11 cellular contexts compared by ENCODE assay signal in genomic region chr19:31347356-31347755, GRCh38. TPM values are rescaled to one million over a fixed set of nuclear protein-coding genes. Genes with fewer than 3 reads are reported as not detected.
DNase-seq lines count a peak whose midpoint lies in the region; ATAC-seq and TF ChIP-seq lines count a peak whose summit lies in the region.
"Had no signal": no experiment of that assay in that cellular context is flagged by ENCODE, and none has a peak within 500 bp of the region (broad histone marks: within the 10 kb centered on the region; RNA-seq: fewer than 3 reads in every experiment).

No MANE protein-coding gene starts in this region.

- H3K4me3 ChIP-seq in CD8-positive, alpha-beta T cell (ENCODE audit: low read depth, low read length): no peak overlapping the region
- H3K4me3 ChIP-seq in SK-N-MC (peak overlapping the region; percentile 90), foreskin fibroblast (ENCODE audit: low read depth in 1 of 2, low read length in 2 of 2) (peak overlapping the region; percentile 75 to 83), rectal smooth muscle tissue (ENCODE audit: low read length) (peak overlapping the region; percentile 84), WERI-Rb-1 (ENCODE audit: low read depth, low read length) (no peak overlapping the region), aorta (ENCODE audit: low read length in 2 of 2) (no peak overlapping the region)

- no peaks in the 10 kb centered on the region for H3K36me3 ChIP-seq in CD8-positive, alpha-beta T cell (ENCODE audit: insufficient read depth, low read length)
- H3K36me3 ChIP-seq in SK-N-MC (ENCODE audit: insufficient read depth, low read length) (peaks cover 65% of the 10 kb centered on the region), rectal smooth muscle tissue (ENCODE audit: control insufficient read depth, insufficient read depth, low read length) (no peaks in the 10 kb centered on the region), WERI-Rb-1 (no peaks in the 10 kb centered on the region), aorta (ENCODE audit: control insufficient read depth in 1 of 2, insufficient read depth in 2 of 2, low read length in 1 of 2) (no peaks in the 10 kb centered on the region)

- peaks cover 37% of the 10 kb centered on the region for H3K27me3 ChIP-seq in CD8-positive, alpha-beta T cell (ENCODE audit: insufficient read depth, low read length)
- H3K27me3 ChIP-seq in rectal smooth muscle tissue (ENCODE audit: control insufficient read depth, insufficient read depth, low read length): peaks cover 6% of the 10 kb centered on the region
- H3K27me3 ChIP-seq in WERI-Rb-1 (ENCODE audit: insufficient read depth, low read depth, severe bottlenecking): peaks cover 5% of the 10 kb centered on the region
- no peaks in the 10 kb centered on the region for H3K27me3 ChIP-seq in aorta (ENCODE audit: control insufficient read depth in 1 of 2, insufficient read depth in 2 of 2, low read length in 1 of 2)

- peaks cover 2% of the 10 kb centered on the region for H3K36me3 Mint-ChIP-seq in CD8-positive, alpha-beta T cell

- TF ChIP-seq CTCF in CD8-positive, alpha-beta T cell (IDR thresholded peaks at IDR 0.05): no peak
- TF ChIP-seq CTCF in foreskin fibroblast (IDR thresholded peaks at IDR 0.05; ENCODE audit: low read depth, low read length) (no peak), WERI-Rb-1 (IDR thresholded peaks at IDR 0.05; ENCODE audit: low read depth, low read length) (no peak)

- H3K9me3 ChIP-seq in CD8-positive, alpha-beta T cell (ENCODE audit: low read length): no peaks in the 10 kb centered on the region
- H3K9me3 ChIP-seq in SK-N-MC (ENCODE audit: low read depth, low read length) (no peaks in the 10 kb centered on the region), WERI-Rb-1 (ENCODE audit: severe bottlenecking) (no peaks in the 10 kb centered on the region), aorta (ENCODE audit: control insufficient read depth, low read length) (no peaks in the 10 kb centered on the region)

- peak overlapping the region; percentile 74 for H3K4me3 Mint-ChIP-seq in CD8-positive, alpha-beta T cell

- CTCF ChIA-PET in CD8-positive, alpha-beta T cell (lab: Charles Lee): interaction anchor here (0.6 kb wide), 1 partner anchor 442 kb away, joined by 3 read pairs; no protein-coding TSS in a partner anchor

- peak overlapping the region; percentile 87 for H3K9ac ChIP-seq in SK-N-MC (ENCODE audit: insufficient read length)
- H3K9ac ChIP-seq in rectal smooth muscle tissue (ENCODE audit: low read length): no peak overlapping the region

- ATAC-seq in CD8-positive, alpha-beta T cell: no peak
- ATAC-seq in aorta (ENCODE audit: low FRiP score): no peak

- intact Hi-C loops in CD8-positive, alpha-beta T cell (cut with DNase I, micrococcal nuclease): loop anchor here in 1 of 2 experiments (10.0 kb wide), 1 partner anchor 877 kb away; no protein-coding TSS in a partner anchor
- intact Hi-C loops in aorta (cut with DNase I): no loop called here

- H3K4me1 Mint-ChIP-seq in CD8-positive, alpha-beta T cell (ENCODE audit: low read depth): peaks cover 16% of the 10 kb centered on the region

- H3K27ac ChIP-seq in CD8-positive, alpha-beta T cell (ENCODE audit: low read depth, low read length): no peak overlapping the region
- H3K27ac ChIP-seq in SK-N-MC (peak overlapping the region; percentile 86), rectal smooth muscle tissue (ENCODE audit: low read depth, low read length) (peak overlapping the region; percentile 94), WERI-Rb-1 (no peak overlapping the region), aorta (ENCODE audit: low read depth in 1 of 2, low read length in 2 of 2) (no peak overlapping the region)

- peaks cover 11% of the 10 kb centered on the region for H3K4me1 ChIP-seq in CD8-positive, alpha-beta T cell (ENCODE audit: insufficient read depth, low read length)
- H3K4me1 ChIP-seq in rectal smooth muscle tissue (ENCODE audit: control insufficient read depth, insufficient read depth, low read length): peaks cover 13% of the 10 kb centered on the region
- no peaks in the 10 kb centered on the region for H3K4me1 ChIP-seq in aorta (ENCODE audit: control insufficient read depth in 1 of 2, insufficient read depth in 2 of 2, low read length in 2 of 2)

- no peaks in the 10 kb centered on the region for H3K9me3 Mint-ChIP-seq in CD8-positive, alpha-beta T cell

- no peak overlapping the region for H3K27ac Mint-ChIP-seq in CD8-positive, alpha-beta T cell

- H3K27me3 Mint-ChIP-seq in CD8-positive, alpha-beta T cell (ENCODE audit: low read depth): peaks cover 49% of the 10 kb centered on the region

- POLR2A ChIA-PET in CD8-positive, alpha-beta T cell (lab: Charles Lee): no interaction called here

- 26 to 32% methylated on average over 3 of the region's 3 CpGs for WGBS in aorta, 2 donors

- DNase-seq in CD8-positive, alpha-beta T cell: no peak
- DNase-seq in SK-N-MC (ENCODE audit: low read depth, low spot score) (no peak), foreskin fibroblast (no peak), WERI-Rb-1 (no peak), NCI-H226 (no peak), NCI-H446 (lab: John Stamatoyannopoulos, UW) (no peak), aorta (no peak)
- DNase-seq: hippocampal formation, NCI-H774, trophoblast cell had no signal

RNA-seq across cellular contexts. Expression of gene TSHZ3, which starts 1.9 kb away (rescaled TPM):
- not detected for total RNA-seq in CD8-positive, alpha-beta T cell
- total RNA-seq in aorta: 10 to 100 TPM; 16.4 to 20.6 TPM
- polyA plus RNA-seq in aorta: 1 to 10 TPM; 3.0 to 5.1 TPM

Comparison
In these comparisons a context has a peak if more than half of its experiments do, and no peak if none do; other contexts are left out.
1. H3K27ac ChIP-seq: peak in SK-N-MC (single experiment) and rectal smooth muscle tissue (single experiment); none in CD8-positive, alpha-beta T cell (single experiment), WERI-Rb-1 (single experiment) and aorta (0 of 2).
2. H3K4me3 ChIP-seq: peak in SK-N-MC (single experiment), foreskin fibroblast (2 of 2) and rectal smooth muscle tissue (single experiment); none in CD8-positive, alpha-beta T cell (single experiment), WERI-Rb-1 (single experiment) and aorta (0 of 2).
3. RNA of gene TSHZ3, which starts 1.9 kb away (total RNA-seq): 16.4 to 20.6 TPM in aorta; not detected in CD8-positive, alpha-beta T cell; every median in the first group is over 10 times any median in the second.